ENCODE assay signal across 9 cellular contexts in the genomic region with DNA sequence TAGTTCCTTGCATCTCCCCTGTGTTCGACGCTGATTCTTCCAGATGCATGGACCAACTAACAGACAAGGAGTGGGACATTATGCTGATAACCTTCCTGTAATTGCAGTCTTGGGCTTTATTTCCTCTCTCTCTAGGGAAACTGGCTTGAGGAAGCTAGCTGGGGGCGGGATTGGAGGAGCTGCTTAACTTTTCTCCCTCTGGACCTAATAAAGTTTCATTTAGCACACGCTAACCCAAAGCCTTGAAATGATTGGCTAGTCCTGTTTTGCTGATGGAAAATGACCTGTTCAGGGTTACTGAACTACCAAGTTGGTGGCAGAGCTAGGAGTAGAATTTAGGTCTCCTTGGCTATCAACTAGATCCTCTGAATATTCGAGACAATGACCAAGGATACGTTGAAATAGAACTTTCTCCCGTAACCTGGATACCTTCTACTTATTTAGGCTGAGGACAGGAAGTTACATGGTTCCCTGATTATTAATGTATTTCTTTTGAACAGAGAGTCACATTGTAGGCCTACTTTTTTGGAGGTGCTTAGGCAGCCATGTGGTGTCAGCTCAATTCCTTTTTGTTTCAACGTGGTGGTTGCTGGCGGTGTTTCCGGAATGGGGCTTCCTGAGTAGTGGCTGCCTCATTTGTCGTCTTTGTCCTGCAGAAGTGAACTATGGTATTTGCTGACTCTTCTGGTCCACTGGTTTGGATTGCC. TPM values are rescaled to one million over a fixed set of nuclear protein-coding genes. Genes with fewer than 3 reads are reported as not detected.
DNase-seq lines count a peak whose midpoint lies in the region; ATAC-seq and TF ChIP-seq lines count a peak whose summit lies in the region.
"Had no signal": no experiment of that assay in that cellular context is flagged by ENCODE, and none has a peak within 500 bp of the region (broad histone marks: within the 10 kb centered on the region; RNA-seq: fewer than 3 reads in every experiment).

No MANE protein-coding gene starts in this region.

- CTCF ChIA-PET in activated CD8-positive, alpha-beta T cell treated with anti-CD3 and anti-CD28 coated beads for 36 hours (lab: Charles Lee), result interaction anchor here (1.4 to 1.5 kb wide), 2 partner anchors 10 to 14 kb away, joined by 3 to 4 read pairs; no protein-coding TSS in a partner anchor

- peaks cover 6% of the 10 kb centered on the region for H3K9me3 Mint-ChIP-seq in activated T-cell treated with anti-CD3 and anti-CD28 coated beads, Interleukin-2, amount 50 U/mL, for 24 hours
- peaks cover 4% of the 10 kb centered on the region for H3K9me3 Mint-ChIP-seq in activated CD8-positive, alpha-beta T cell treated with anti-CD3 and anti-CD28 coated beads for 36 hours

- H3K9me3 ChIP-seq in iPS DF 6.9 (ENCODE audit: control insufficient read depth, insufficient read depth, low read length) (no peaks in the 10 kb centered on the region), thymus (ENCODE audit: control insufficient read depth) (no peaks in the 10 kb centered on the region)

- peak overlapping the region; percentile 88 for H3K4me3 Mint-ChIP-seq in activated T-cell treated with anti-CD3 and anti-CD28 coated beads, Interleukin-2, amount 50 U/mL, for 24 hours
- peak overlapping the region; percentile 96 for H3K4me3 Mint-ChIP-seq in activated CD8-positive, alpha-beta T cell treated with anti-CD3 and anti-CD28 coated beads for 36 hours

- peaks cover 64% of the 10 kb centered on the region for H3K36me3 Mint-ChIP-seq in activated T-cell treated with anti-CD3 and anti-CD28 coated beads, Interleukin-2, amount 50 U/mL, for 24 hours (ENCODE audit: low read depth)
- peaks cover 61% of the 10 kb centered on the region for H3K36me3 Mint-ChIP-seq in activated CD8-positive, alpha-beta T cell treated with anti-CD3 and anti-CD28 coated beads for 36 hours (ENCODE audit: low read depth)

- H3K27ac ChIP-seq in iPS DF 6.9 (ENCODE audit: low read length) (no peak overlapping the region), thymus (ENCODE audit: low read depth) (peak overlapping the region; percentile 60)

- H3K4me3 ChIP-seq in iPS DF 6.9 (ENCODE audit: low read length) (peak overlapping the region; percentile 9; the same call in 1 of the 2 replicates), thymus (ENCODE audit: low read length) (peak overlapping the region; percentile 62)

- H3K4me1 Mint-ChIP-seq in activated T-cell treated with anti-CD3 and anti-CD28 coated beads, Interleukin-2, amount 50 U/mL, for 24 hours (ENCODE audit: low read depth), result peaks cover 51% of the 10 kb centered on the region
- H3K4me1 Mint-ChIP-seq in activated CD8-positive, alpha-beta T cell treated with anti-CD3 and anti-CD28 coated beads for 36 hours (ENCODE audit: low read depth), result peaks cover 38% of the 10 kb centered on the region

- intact Hi-C loops in activated CD8-positive, alpha-beta T cell treated with anti-CD3 and anti-CD28 coated beads for 36 hours (cut with micrococcal nuclease), result no loop called here

- H3K4me1 ChIP-seq in iPS DF 6.9 (ENCODE audit: control insufficient read depth, insufficient read depth, low read length), result no peaks in the 10 kb centered on the region
- peaks cover 6% of the 10 kb centered on the region for H3K4me1 ChIP-seq in thymus (ENCODE audit: control insufficient read depth, insufficient read depth, low read length)

- POLR2A ChIA-PET in activated CD8-positive, alpha-beta T cell treated with anti-CD3 and anti-CD28 coated beads for 36 hours (lab: Charles Lee), result interaction anchor here (1.0 to 3.9 kb wide), 5 partner anchors 11 to 1261 kb away, joined by 3 to 22 read pairs (median 5); a partner anchor contains a TSS

- no peak for DNase-seq in activated T-cell treated with anti-CD3 and anti-CD28 coated beads, Interleukin-2, amount 50 U/mL, for 24 hours
- no peak for DNase-seq in activated T-cell treated with anti-CD3 and anti-CD28 coated beads for 4 hours
- DNase-seq in activated CD8-positive, alpha-beta T cell treated with anti-CD3 and anti-CD28 coated beads for 36 hours, result peak; percentile 42
- DNase-seq in iPS DF 6.9 (ENCODE audit: low read depth, low spot score), result no peak
- DNase-seq in iPS-NIHi11 (ENCODE audit: low spot score), result no peak
- DNase-seq: NCI-H2227 treated with DMSO at 0.1 percent for 48 hours had no signal

- H3K36me3 ChIP-seq in iPS DF 6.9 (ENCODE audit: control insufficient read depth, insufficient read depth, low read length) (no peaks in the 10 kb centered on the region), thymus (ENCODE audit: control insufficient read depth, insufficient read depth) (no peaks in the 10 kb centered on the region)

- no peak for ATAC-seq in activated CD8-positive, alpha-beta T cell treated with anti-CD3 and anti-CD28 coated beads for 36 hours
- ATAC-seq in GM19397 (IDR thresholded peaks at IDR 0.05; ENCODE audit: unreplicated experiment), result no peak
- ATAC-seq in GM18868 (IDR thresholded peaks at IDR 0.05; ENCODE audit: unreplicated experiment), result no peak

- WGBS in iPS DF 6.9 (ENCODE audit: insufficient coverage, insufficient read length), result no CpG with 5 or more reads among the region's 11 CpGs
- 21% methylated on average over 11 of the region's 11 CpGs for WGBS in thymus

- no peak for TF ChIP-seq CTCF in activated CD8-positive, alpha-beta T cell treated with anti-CD3 and anti-CD28 coated beads for 36 hours (IDR thresholded peaks at IDR 0.05)

- H3K27me3 ChIP-seq in iPS DF 6.9 (ENCODE audit: control insufficient read depth, insufficient read depth, low read length) (no peaks in the 10 kb centered on the region), thymus (ENCODE audit: control insufficient read depth, insufficient read depth) (no peaks in the 10 kb centered on the region)

- peak overlapping the region; percentile 90 for H3K27ac Mint-ChIP-seq in activated T-cell treated with anti-CD3 and anti-CD28 coated beads, Interleukin-2, amount 50 U/mL, for 24 hours
- peak overlapping the region; percentile 94 for H3K27ac Mint-ChIP-seq in activated CD8-positive, alpha-beta T cell treated with anti-CD3 and anti-CD28 coated beads for 36 hours

- peaks cover 22% of the 10 kb centered on the region for H3K27me3 Mint-ChIP-seq in activated T-cell treated with anti-CD3 and anti-CD28 coated beads, Interleukin-2, amount 50 U/mL, for 24 hours
- no peaks in the 10 kb centered on the region for H3K27me3 Mint-ChIP-seq in activated CD8-positive, alpha-beta T cell treated with anti-CD3 and anti-CD28 coated beads for 36 hours

RNA-seq across cellular contexts. Expression of a gene that starts 2.0 kb away (rescaled TPM):
- total RNA-seq in activated CD8-positive, alpha-beta T cell treated with anti-CD3 and anti-CD28 coated beads for 36 hours, result 1,000 to 10,000 TPM; 1,745 to 1,759 TPM
- polyA plus RNA-seq in thymus, result 188 TPM

RNA-seq across cellular contexts. Expression of a gene that starts 33.4 kb away (rescaled TPM):
- 10 to 100 TPM; 11.3 to 13.4 TPM for total RNA-seq in activated CD8-positive, alpha-beta T cell treated with anti-CD3 and anti-CD28 coated beads for 36 hours
- polyA plus RNA-seq in thymus, result 20.1 TPM
